ENCODE assay signal across 1 cellular context in the genomic region with DNA sequence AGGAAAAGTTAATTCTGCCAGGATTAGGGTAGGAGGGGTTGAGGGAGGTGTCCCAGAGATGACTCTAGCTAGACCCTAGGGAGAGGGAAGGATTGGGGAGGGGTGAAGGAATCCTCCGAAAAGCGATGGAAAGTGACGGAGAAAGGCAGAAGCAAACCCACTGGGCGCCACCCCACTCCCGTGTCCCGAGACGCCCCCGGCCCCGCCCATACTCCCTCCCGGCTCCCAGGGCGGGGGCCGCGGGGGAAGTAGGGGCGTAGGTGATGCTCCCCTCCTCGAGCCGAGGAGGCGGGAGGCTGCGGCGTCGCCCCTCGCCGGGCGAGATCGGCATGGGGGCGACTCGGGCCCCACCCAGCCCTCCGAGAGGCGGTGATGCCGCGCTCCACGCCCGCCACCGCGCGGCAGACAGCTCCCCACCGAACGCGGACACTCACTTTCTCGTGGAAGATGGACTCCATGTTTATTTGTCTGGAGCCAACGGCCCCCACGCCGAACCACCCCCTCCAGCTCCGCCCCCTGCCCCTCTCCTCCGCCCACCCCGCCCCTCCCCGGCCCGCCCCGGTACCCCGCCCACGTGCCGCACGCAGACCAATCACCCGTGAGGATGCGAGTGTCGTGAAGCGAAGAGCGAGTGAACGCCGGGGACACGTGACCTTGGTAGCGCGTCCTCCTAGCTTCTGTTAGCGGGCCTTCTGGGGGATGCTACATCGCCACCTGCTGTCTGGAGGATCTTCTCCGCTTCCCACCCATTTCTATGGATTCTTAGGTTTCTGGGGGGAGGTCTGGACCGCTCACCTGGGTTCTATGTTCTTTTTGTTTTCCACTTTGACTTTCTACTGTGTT.
TF ChIP-seq lines count a peak whose summit lies in the region.

A gene (minus strand): TSS at position 488 of the 843 bp plus-strand sequence. CDS start 30 bp downstream, at position 458.

TF ChIP-seq in K562, 482 proteins besides CTCF, POLR2A, EP300 and RAD21 (continued from another document and continues in another):
- TF ChIP-seq ZNF24 (IDR thresholded peaks at IDR 0.05) = no peak
- no peak for TF ChIP-seq E2F3 (CRISPR knock-in tag; IDR thresholded peaks at IDR 0.05)
- no peak for TF ChIP-seq NFXL1 (CRISPR knock-in tag; IDR thresholded peaks at IDR 0.05)
- TF ChIP-seq ARHGAP35 (IDR thresholded peaks at IDR 0.05; ENCODE audit: partially characterized antibody) = no peak
- no peak for TF ChIP-seq ZNF239 (CRISPR knock-in tag; IDR thresholded peaks at IDR 0.05)
- TF ChIP-seq, protein P1, sequence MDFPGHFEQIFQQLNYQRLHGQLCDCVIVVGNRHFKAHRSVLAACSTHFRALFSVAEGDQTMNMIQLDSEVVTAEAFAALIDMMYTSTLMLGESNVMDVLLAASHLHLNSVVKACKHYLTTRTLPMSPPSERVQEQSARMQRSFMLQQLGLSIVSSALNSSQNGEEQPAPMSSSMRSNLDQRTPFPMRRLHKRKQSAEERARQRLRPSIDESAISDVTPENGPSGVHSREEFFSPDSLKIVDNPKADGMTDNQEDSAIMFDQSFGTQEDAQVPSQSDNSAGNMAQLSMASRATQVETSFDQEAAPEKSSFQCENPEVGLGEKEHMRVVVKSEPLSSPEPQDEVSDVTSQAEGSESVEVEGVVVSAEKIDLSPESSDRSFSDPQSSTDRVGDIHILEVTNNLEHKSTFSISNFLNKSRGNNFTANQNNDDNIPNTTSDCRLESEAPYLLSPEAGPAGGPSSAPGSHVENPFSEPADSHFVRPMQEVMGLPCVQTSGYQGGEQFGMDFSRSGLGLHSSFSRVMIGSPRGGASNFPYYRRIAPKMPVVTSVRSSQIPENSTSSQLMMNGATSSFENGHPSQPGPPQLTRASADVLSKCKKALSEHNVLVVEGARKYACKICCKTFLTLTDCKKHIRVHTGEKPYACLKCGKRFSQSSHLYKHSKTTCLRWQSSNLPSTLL (IDR thresholded peaks at IDR 0.05) = no peak
- peak; percentile 75; the same call in 1 of the 2 replicates for TF ChIP-seq KLF1 (tag; IDR thresholded peaks at IDR 0.05)
- TF ChIP-seq MYNN (IDR thresholded peaks at IDR 0.05) = no peak
- no peak for TF ChIP-seq MYNN (CRISPR knock-in tag; IDR thresholded peaks at IDR 0.05)
- TF ChIP-seq, protein P2, sequence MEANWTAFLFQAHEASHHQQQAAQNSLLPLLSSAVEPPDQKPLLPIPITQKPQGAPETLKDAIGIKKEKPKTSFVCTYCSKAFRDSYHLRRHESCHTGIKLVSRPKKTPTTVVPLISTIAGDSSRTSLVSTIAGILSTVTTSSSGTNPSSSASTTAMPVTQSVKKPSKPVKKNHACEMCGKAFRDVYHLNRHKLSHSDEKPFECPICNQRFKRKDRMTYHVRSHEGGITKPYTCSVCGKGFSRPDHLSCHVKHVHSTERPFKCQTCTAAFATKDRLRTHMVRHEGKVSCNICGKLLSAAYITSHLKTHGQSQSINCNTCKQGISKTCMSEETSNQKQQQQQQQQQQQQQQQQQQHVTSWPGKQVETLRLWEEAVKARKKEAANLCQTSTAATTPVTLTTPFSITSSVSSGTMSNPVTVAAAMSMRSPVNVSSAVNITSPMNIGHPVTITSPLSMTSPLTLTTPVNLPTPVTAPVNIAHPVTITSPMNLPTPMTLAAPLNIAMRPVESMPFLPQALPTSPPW (CRISPR knock-in tag; IDR thresholded peaks at IDR 0.05) = peak; percentile 97
- no peak for TF ChIP-seq TCF3 (CRISPR knock-in tag; IDR thresholded peaks at IDR 0.05)
- no peak for TF ChIP-seq ZNF184 (CRISPR knock-in tag; IDR thresholded peaks at IDR 0.05)
- TF ChIP-seq, protein P3, sequence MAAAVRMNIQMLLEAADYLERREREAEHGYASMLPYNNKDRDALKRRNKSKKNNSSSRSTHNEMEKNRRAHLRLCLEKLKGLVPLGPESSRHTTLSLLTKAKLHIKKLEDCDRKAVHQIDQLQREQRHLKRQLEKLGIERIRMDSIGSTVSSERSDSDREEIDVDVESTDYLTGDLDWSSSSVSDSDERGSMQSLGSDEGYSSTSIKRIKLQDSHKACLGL (CRISPR knock-in tag; IDR thresholded peaks at IDR 0.05; ENCODE audit: borderline replicate concordance, poor library complexity, severe bottlenecking) = no peak
- TF ChIP-seq GATAD2B (IDR thresholded peaks at IDR 0.05; ENCODE audit: borderline replicate concordance) = no peak
- TF ChIP-seq, protein P4, sequence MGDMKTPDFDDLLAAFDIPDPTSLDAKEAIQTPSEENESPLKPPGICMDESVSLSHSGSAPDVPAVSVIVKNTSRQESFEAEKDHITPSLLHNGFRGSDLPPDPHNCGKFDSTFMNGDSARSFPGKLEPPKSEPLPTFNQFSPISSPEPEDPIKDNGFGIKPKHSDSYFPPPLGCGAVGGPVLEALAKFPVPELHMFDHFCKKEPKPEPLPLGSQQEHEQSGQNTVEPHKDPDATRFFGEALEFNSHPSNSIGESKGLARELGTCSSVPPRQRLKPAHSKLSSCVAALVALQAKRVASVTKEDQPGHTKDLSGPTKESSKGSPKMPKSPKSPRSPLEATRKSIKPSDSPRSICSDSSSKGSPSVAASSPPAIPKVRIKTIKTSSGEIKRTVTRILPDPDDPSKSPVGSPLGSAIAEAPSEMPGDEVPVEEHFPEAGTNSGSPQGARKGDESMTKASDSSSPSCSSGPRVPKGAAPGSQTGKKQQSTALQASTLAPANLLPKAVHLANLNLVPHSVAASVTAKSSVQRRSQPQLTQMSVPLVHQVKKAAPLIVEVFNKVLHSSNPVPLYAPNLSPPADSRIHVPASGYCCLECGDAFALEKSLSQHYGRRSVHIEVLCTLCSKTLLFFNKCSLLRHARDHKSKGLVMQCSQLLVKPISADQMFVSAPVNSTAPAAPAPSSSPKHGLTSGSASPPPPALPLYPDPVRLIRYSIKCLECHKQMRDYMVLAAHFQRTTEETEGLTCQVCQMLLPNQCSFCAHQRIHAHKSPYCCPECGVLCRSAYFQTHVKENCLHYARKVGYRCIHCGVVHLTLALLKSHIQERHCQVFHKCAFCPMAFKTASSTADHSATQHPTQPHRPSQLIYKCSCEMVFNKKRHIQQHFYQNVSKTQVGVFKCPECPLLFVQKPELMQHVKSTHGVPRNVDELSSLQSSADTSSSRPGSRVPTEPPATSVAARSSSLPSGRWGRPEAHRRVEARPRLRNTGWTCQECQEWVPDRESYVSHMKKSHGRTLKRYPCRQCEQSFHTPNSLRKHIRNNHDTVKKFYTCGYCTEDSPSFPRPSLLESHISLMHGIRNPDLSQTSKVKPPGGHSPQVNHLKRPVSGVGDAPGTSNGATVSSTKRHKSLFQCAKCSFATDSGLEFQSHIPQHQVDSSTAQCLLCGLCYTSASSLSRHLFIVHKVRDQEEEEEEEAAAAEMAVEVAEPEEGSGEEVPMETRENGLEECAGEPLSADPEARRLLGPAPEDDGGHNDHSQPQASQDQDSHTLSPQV (IDR thresholded peaks at IDR 0.05) = no peak
- no peak for TF ChIP-seq GTF2E2 (tag; IDR thresholded peaks at IDR 0.05)
- TF ChIP-seq, protein P5, sequence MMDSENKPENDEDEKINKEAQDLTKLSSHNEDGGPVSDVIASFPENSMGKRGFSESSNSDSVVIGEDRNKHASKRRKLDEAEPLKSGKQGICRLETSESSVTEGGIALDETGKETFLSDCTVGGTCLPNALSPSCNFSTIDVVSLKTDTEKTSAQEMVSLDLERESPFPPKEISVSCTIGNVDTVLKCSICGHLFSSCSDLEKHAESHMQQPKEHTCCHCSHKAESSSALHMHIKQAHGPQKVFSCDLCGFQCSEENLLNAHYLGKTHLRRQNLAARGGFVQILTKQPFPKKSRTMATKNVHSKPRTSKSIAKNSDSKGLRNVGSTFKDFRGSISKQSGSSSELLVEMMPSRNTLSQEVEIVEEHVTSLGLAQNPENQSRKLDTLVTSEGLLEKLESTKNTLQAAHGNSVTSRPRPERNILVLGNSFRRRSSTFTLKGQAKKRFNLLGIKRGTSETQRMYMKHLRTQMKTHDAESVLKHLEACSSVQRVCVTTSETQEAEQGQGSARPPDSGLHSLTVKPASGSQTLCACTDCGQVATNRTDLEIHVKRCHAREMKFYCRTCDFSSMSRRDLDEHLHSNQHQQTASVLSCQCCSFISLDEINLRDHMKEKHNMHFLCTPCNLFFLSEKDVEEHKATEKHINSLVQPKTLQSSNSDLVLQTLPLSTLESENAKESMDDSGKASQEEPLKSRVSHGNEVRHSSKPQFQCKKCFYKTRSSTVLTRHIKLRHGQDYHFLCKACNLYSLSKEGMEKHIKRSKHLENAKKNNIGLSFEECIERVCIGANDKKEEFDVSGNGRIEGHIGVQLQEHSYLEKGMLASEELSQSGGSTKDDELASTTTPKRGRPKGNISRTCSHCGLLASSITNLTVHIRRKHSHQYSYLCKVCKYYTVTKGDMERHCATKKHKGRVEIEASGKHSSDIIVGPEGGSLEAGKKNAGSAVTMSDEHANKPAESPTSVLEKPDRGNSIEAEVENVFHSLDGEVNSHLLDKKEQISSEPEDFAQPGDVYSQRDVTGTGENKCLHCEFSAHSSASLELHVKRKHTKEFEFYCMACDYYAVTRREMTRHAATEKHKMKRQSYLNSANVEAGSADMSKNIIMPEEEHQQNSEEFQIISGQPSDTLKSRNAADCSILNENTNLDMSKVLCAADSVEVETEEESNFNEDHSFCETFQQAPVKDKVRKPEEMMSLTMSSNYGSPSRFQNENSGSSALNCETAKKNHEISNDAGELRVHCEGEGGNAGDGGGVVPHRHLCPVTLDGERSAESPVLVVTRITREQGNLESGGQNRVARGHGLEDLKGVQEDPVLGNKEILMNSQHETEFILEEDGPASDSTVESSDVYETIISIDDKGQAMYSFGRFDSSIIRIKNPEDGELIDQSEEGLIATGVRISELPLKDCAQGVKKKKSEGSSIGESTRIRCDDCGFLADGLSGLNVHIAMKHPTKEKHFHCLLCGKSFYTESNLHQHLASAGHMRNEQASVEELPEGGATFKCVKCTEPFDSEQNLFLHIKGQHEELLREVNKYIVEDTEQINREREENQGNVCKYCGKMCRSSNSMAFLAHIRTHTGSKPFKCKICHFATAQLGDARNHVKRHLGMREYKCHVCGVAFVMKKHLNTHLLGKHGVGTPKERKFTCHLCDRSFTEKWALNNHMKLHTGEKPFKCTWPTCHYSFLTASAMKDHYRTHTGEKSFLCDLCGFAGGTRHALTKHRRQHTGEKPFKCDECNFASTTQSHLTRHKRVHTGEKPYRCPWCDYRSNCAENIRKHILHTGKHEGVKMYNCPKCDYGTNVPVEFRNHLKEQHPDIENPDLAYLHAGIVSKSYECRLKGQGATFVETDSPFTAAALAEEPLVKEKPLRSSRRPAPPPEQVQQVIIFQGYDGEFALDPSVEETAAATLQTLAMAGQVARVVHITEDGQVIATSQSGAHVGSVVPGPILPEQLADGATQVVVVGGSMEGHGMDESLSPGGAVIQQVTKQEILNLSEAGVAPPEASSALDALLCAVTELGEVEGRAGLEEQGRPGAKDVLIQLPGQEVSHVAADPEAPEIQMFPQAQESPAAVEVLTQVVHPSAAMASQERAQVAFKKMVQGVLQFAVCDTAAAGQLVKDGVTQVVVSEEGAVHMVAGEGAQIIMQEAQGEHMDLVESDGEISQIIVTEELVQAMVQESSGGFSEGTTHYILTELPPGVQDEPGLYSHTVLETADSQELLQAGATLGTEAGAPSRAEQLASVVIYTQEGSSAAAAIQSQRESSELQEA (IDR thresholded peaks at IDR 0.05; ENCODE audit: low read depth) = no peak
- TF ChIP-seq, protein P6, sequence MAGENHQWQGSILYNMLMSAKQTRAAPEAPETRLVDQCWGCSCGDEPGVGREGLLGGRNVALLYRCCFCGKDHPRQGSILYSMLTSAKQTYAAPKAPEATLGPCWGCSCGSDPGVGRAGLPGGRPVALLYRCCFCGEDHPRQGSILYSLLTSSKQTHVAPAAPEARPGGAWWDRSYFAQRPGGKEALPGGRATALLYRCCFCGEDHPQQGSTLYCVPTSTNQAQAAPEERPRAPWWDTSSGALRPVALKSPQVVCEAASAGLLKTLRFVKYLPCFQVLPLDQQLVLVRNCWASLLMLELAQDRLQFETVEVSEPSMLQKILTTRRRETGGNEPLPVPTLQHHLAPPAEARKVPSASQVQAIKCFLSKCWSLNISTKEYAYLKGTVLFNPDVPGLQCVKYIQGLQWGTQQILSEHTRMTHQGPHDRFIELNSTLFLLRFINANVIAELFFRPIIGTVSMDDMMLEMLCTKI (IDR thresholded peaks at IDR 0.05; ENCODE audit: partially characterized antibody) = no peak
- TF ChIP-seq, protein P7, sequence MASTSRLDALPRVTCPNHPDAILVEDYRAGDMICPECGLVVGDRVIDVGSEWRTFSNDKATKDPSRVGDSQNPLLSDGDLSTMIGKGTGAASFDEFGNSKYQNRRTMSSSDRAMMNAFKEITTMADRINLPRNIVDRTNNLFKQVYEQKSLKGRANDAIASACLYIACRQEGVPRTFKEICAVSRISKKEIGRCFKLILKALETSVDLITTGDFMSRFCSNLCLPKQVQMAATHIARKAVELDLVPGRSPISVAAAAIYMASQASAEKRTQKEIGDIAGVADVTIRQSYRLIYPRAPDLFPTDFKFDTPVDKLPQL (IDR thresholded peaks at IDR 0.05; ENCODE audit: extremely low read depth, insufficient read length) = no peak
- TF ChIP-seq NRF1 (conservative IDR thresholded peaks at IDR 0.05 in 1 of 2, IDR thresholded peaks at IDR 0.05 in 1 of 2) = no peak
- TF ChIP-seq, protein P8, sequence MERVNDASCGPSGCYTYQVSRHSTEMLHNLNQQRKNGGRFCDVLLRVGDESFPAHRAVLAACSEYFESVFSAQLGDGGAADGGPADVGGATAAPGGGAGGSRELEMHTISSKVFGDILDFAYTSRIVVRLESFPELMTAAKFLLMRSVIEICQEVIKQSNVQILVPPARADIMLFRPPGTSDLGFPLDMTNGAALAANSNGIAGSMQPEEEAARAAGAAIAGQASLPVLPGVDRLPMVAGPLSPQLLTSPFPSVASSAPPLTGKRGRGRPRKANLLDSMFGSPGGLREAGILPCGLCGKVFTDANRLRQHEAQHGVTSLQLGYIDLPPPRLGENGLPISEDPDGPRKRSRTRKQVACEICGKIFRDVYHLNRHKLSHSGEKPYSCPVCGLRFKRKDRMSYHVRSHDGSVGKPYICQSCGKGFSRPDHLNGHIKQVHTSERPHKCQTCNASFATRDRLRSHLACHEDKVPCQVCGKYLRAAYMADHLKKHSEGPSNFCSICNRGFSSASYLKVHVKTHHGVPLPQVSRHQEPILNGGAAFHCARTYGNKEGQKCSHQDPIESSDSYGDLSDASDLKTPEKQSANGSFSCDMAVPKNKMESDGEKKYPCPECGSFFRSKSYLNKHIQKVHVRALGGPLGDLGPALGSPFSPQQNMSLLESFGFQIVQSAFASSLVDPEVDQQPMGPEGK (CRISPR knock-in tag; IDR thresholded peaks at IDR 0.05; ENCODE audit: borderline replicate concordance) = no peak
- no peak for TF ChIP-seq BRF1 (IDR thresholded peaks at IDR 0.05; ENCODE audit: borderline replicate concordance, extremely low read depth, insufficient read length)
- TF ChIP-seq, protein P9, sequence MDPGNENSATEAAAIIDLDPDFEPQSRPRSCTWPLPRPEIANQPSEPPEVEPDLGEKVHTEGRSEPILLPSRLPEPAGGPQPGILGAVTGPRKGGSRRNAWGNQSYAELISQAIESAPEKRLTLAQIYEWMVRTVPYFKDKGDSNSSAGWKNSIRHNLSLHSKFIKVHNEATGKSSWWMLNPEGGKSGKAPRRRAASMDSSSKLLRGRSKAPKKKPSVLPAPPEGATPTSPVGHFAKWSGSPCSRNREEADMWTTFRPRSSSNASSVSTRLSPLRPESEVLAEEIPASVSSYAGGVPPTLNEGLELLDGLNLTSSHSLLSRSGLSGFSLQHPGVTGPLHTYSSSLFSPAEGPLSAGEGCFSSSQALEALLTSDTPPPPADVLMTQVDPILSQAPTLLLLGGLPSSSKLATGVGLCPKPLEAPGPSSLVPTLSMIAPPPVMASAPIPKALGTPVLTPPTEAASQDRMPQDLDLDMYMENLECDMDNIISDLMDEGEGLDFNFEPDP (CRISPR knock-in tag; IDR thresholded peaks at IDR 0.05) = no peak
- TF ChIP-seq, protein P10, sequence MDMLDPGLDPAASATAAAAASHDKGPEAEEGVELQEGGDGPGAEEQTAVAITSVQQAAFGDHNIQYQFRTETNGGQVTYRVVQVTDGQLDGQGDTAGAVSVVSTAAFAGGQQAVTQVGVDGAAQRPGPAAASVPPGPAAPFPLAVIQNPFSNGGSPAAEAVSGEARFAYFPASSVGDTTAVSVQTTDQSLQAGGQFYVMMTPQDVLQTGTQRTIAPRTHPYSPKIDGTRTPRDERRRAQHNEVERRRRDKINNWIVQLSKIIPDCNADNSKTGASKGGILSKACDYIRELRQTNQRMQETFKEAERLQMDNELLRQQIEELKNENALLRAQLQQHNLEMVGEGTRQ (CRISPR knock-in tag; IDR thresholded peaks at IDR 0.05) = peak; percentile 95
- no peak for TF ChIP-seq MEIS2 (IDR thresholded peaks at IDR 0.05; ENCODE audit: partially characterized antibody)
